ENCODE assay signal across 18 cellular contexts in the genomic region with DNA sequence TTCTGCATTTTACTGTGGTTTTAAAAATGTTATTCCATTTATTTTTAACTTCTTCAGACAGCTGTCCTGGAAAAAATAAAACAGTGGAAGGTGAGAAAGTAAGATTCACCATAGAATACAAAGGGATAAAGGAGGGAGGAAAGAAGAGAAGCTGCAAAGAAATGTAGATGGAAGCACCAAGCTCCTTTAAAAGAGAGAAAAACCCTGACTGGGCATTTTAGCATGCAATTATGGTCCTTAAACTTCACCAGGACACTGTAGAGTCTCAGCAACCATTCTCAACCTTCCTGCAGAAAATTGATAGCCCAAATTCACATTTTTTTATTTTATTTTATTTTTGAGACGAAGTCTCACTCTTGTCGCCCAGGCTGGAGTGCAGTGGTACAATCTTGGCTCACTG. TPM values are rescaled to one million over a fixed set of nuclear protein-coding genes. Genes with fewer than 3 reads are reported as not detected.
A peak's percentile ranks its signal among the peaks of the same experiment; 100 is the strongest.
DNase-seq lines count a peak whose midpoint lies in the region; ATAC-seq lines count a peak whose summit lies in the region.
"Had no signal": no experiment of that assay in that cellular context is flagged by ENCODE, and none has a peak within 500 bp of the region (broad histone marks: within the 10 kb centered on the region; RNA-seq: fewer than 3 reads in every experiment).

No MANE protein-coding gene starts in this region.

- peak overlapping the region; percentile 46 for H3K27ac Mint-ChIP-seq in T-helper 2 cell treated with Interferon-gamma antibody and Interleukin-4, amounts not matched to agents 5 μg/mL and 100 μg/mL, for 36 hours
- H3K27ac Mint-ChIP-seq in activated naive CD4-positive, alpha-beta T cell treated with anti-CD3 and anti-CD28 coated beads, Interleukin-2, amount 50 U/mL, for 24 hours, result peak overlapping the region; percentile 82
- H3K27ac Mint-ChIP-seq in activated naive CD4-positive, alpha-beta T cell treated with anti-CD3 and anti-CD28 coated beads, Interleukin-2, amount 50 U/mL, for 72 hours, result peak overlapping the region in 1 of 2 donors; percentile 87
- peak overlapping the region; percentile 76 for H3K27ac Mint-ChIP-seq in activated naive CD8-positive, alpha-beta T cell treated with anti-CD3 and anti-CD28 coated beads, Interleukin-2, amount 50 U/mL, for 24 hours
- H3K27ac Mint-ChIP-seq in stimulated activated naive CD8-positive, alpha-beta T cell treated with anti-CD3 and anti-CD28 coated beads, Interleukin-15, amount 100 ng/mL, for 72 hours, result peak overlapping the region in 1 of 2 donors; percentile 73

- DNase-seq in T-helper 2 cell treated with Interferon-gamma antibody and Interleukin-4, amounts not matched to agents 5 μg/mL and 100 μg/mL, for 36 hours (ENCODE audit: low spot score), result no peak
- DNase-seq in T-helper 2 cell, result no peak
- DNase-seq in activated naive CD4-positive, alpha-beta T cell treated with anti-CD3 and anti-CD28 coated beads, Interleukin-2, amount 50 U/mL, for 72 hours (ENCODE audit: low spot score in 2 of 2), result no peak
- DNase-seq in activated naive CD8-positive, alpha-beta T cell treated with anti-CD3 and anti-CD28 coated beads, Interleukin-2, amount 50 U/mL, for 24 hours, result no peak
- no peak for DNase-seq in stimulated activated naive CD8-positive, alpha-beta T cell treated with anti-CD3 and anti-CD28 coated beads, Interleukin-15, amount 100 ng/mL, for 72 hours
- DNase-seq in DMS53 treated with DMSO at 0.1 percent for 48 hours (lab: John Stamatoyannopoulos, UW; ENCODE audit: unreplicated experiment), result no peak
- DNase-seq in nucleus accumbens (lab: John Stamatoyannopoulos, UW), result no peak
- DNase-seq: 8988T, Caco-2, DMS153, EL, NCI-H1092, NCI-H146, NCI-H2081, NCI-H510A, NCI-H82, PC-3 had no signal

- H3K4me3 Mint-ChIP-seq in T-helper 2 cell treated with Interferon-gamma antibody and Interleukin-4, amounts not matched to agents 5 μg/mL and 100 μg/mL, for 36 hours, result no peak overlapping the region
- peak overlapping the region; percentile 27 for H3K4me3 Mint-ChIP-seq in activated naive CD4-positive, alpha-beta T cell treated with anti-CD3 and anti-CD28 coated beads, Interleukin-2, amount 50 U/mL, for 24 hours
- H3K4me3 Mint-ChIP-seq in activated naive CD8-positive, alpha-beta T cell treated with anti-CD3 and anti-CD28 coated beads, Interleukin-2, amount 50 U/mL, for 24 hours, result no peak overlapping the region
- H3K4me3 Mint-ChIP-seq in stimulated activated naive CD8-positive, alpha-beta T cell treated with anti-CD3 and anti-CD28 coated beads, Interleukin-15, amount 100 ng/mL, for 72 hours, result peak overlapping the region; percentile 9 to 27

- no peak for ATAC-seq in activated naive CD4-positive, alpha-beta T cell treated with anti-CD3 and anti-CD28 coated beads, Interleukin-2, amount 50 U/mL, for 72 hours
- ATAC-seq in activated naive CD8-positive, alpha-beta T cell treated with anti-CD3 and anti-CD28 coated beads, Interleukin-2, amount 50 U/mL, for 24 hours, result no peak
- no peak for ATAC-seq in stimulated activated naive CD8-positive, alpha-beta T cell treated with anti-CD3 and anti-CD28 coated beads, Interleukin-15, amount 100 ng/mL, for 72 hours
- ATAC-seq: PC-3 had no signal

- no peaks in the 10 kb centered on the region for H3K9me3 Mint-ChIP-seq in T-helper 2 cell treated with Interferon-gamma antibody and Interleukin-4, amounts not matched to agents 5 μg/mL and 100 μg/mL, for 36 hours
- H3K9me3 Mint-ChIP-seq in activated naive CD4-positive, alpha-beta T cell treated with anti-CD3 and anti-CD28 coated beads, Interleukin-2, amount 50 U/mL, for 24 hours, result no peaks in the 10 kb centered on the region
- H3K9me3 Mint-ChIP-seq in activated naive CD4-positive, alpha-beta T cell treated with anti-CD3 and anti-CD28 coated beads, Interleukin-2, amount 50 U/mL, for 72 hours, result no peaks in the 10 kb centered on the region
- H3K9me3 Mint-ChIP-seq in activated naive CD8-positive, alpha-beta T cell treated with anti-CD3 and anti-CD28 coated beads, Interleukin-2, amount 50 U/mL, for 24 hours, result no peaks in the 10 kb centered on the region
- H3K9me3 Mint-ChIP-seq in stimulated activated naive CD8-positive, alpha-beta T cell treated with anti-CD3 and anti-CD28 coated beads, Interleukin-15, amount 100 ng/mL, for 72 hours, result no peaks in the 10 kb centered on the region

- no peaks in the 10 kb centered on the region for H3K36me3 Mint-ChIP-seq in T-helper 2 cell treated with Interferon-gamma antibody and Interleukin-4, amounts not matched to agents 5 μg/mL and 100 μg/mL, for 36 hours (ENCODE audit: low read depth)
- peaks cover 2% of the 10 kb centered on the region for H3K36me3 Mint-ChIP-seq in activated naive CD4-positive, alpha-beta T cell treated with anti-CD3 and anti-CD28 coated beads, Interleukin-2, amount 50 U/mL, for 24 hours
- peaks cover 4 to 8% of the 10 kb centered on the region in 2 donors for H3K36me3 Mint-ChIP-seq in activated naive CD4-positive, alpha-beta T cell treated with anti-CD3 and anti-CD28 coated beads, Interleukin-2, amount 50 U/mL, for 72 hours
- H3K36me3 Mint-ChIP-seq in activated naive CD8-positive, alpha-beta T cell treated with anti-CD3 and anti-CD28 coated beads, Interleukin-2, amount 50 U/mL, for 24 hours (ENCODE audit: low read depth), result peaks cover 2% of the 10 kb centered on the region

- H3K27me3 Mint-ChIP-seq in T-helper 2 cell treated with Interferon-gamma antibody and Interleukin-4, amounts not matched to agents 5 μg/mL and 100 μg/mL, for 36 hours (ENCODE audit: low read depth), result no peaks in the 10 kb centered on the region
- H3K27me3 Mint-ChIP-seq in activated naive CD4-positive, alpha-beta T cell treated with anti-CD3 and anti-CD28 coated beads, Interleukin-2, amount 50 U/mL, for 24 hours, result no peaks in the 10 kb centered on the region
- H3K27me3 Mint-ChIP-seq in activated naive CD8-positive, alpha-beta T cell treated with anti-CD3 and anti-CD28 coated beads, Interleukin-2, amount 50 U/mL, for 24 hours, result no peaks in the 10 kb centered on the region
- no peaks in the 10 kb centered on the region for H3K27me3 Mint-ChIP-seq in stimulated activated naive CD8-positive, alpha-beta T cell treated with anti-CD3 and anti-CD28 coated beads, Interleukin-15, amount 100 ng/mL, for 72 hours

- peaks cover 47% of the 10 kb centered on the region for H3K4me1 Mint-ChIP-seq in T-helper 2 cell treated with Interferon-gamma antibody and Interleukin-4, amounts not matched to agents 5 μg/mL and 100 μg/mL, for 36 hours (ENCODE audit: low read depth)
- peaks cover 72% of the 10 kb centered on the region for H3K4me1 Mint-ChIP-seq in activated naive CD4-positive, alpha-beta T cell treated with anti-CD3 and anti-CD28 coated beads, Interleukin-2, amount 50 U/mL, for 24 hours
- peaks cover 67% of the 10 kb centered on the region for H3K4me1 Mint-ChIP-seq in activated naive CD8-positive, alpha-beta T cell treated with anti-CD3 and anti-CD28 coated beads, Interleukin-2, amount 50 U/mL, for 24 hours
- peaks cover 62% of the 10 kb centered on the region for H3K4me1 Mint-ChIP-seq in stimulated activated naive CD8-positive, alpha-beta T cell treated with anti-CD3 and anti-CD28 coated beads, Interleukin-15, amount 100 ng/mL, for 72 hours

RNA-seq across cellular contexts. Expression of a gene that starts 11.6 kb away (rescaled TPM):
- total RNA-seq in activated naive CD4-positive, alpha-beta T cell treated with anti-CD3 and anti-CD28 coated beads, Interleukin-2, amount 50 U/mL, for 72 hours, result 100 to 1,000 TPM; 103 to 130 TPM

Comparison
In these comparisons a context has a peak if more than half of its experiments do, and no peak if none do; other contexts are left out.
1. H3K4me3 Mint-ChIP-seq: peak in activated naive CD4-positive, alpha-beta T cell treated with anti-CD3 and anti-CD28 coated beads, Interleukin-2, amount 50 U/mL, for 24 hours (single experiment) and stimulated activated naive CD8-positive, alpha-beta T cell treated with anti-CD3 and anti-CD28 coated beads, Interleukin-15, amount 100 ng/mL, for 72 hours (2 of 2); none in T-helper 2 cell treated with Interferon-gamma antibody and Interleukin-4, amounts not matched to agents 5 μg/mL and 100 μg/mL, for 36 hours (single experiment) and activated naive CD8-positive, alpha-beta T cell treated with anti-CD3 and anti-CD28 coated beads, Interleukin-2, amount 50 U/mL, for 24 hours (single experiment).